In genomic region chr2:206799083-206799482, GRCh38 we compare ENCODE assay signal across 1 cellular context.
A peak's percentile ranks its signal among the peaks of the same experiment; 100 is the strongest.
TF ChIP-seq lines count a peak whose summit lies in the region.

No MANE protein-coding gene starts in this region.

TF ChIP-seq in GM12878, 131 proteins besides CTCF, POLR2A, EP300 and RAD21:
- no peak for TF ChIP-seq ZBTB4 (CRISPR knock-in tag; IDR thresholded peaks at IDR 0.05)
- peak; percentile 10; the same call in 1 of the 2 replicates for TF ChIP-seq RUNX3 (IDR thresholded peaks at IDR 0.05; ENCODE audit: low read length)
